In the genomic region with DNA sequence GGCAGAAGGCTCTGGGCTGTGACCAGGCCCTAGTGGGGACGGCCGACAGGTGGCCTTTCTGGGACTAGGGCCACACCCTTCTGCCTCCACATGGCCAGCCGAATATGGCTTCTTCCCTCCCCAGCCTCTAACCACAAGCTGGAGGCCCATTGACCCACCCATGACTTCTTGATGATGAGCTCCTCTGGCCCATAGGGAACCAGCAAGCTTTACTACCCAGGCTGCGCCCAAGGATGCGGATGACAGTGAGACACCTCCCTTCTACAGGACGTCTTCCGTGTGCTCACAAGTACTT, we compare ENCODE assay signal across 19 cellular contexts. TPM values are rescaled to one million over a fixed set of nuclear protein-coding genes. Genes with fewer than 3 reads are reported as not detected.
"Had no signal": no experiment of that assay in that cellular context is flagged by ENCODE, and none has a peak within 500 bp of the region (broad histone marks: within the 10 kb centered on the region; RNA-seq: fewer than 3 reads in every experiment).

No MANE protein-coding gene starts in this region.

- ATAC-seq: effector memory CD8-positive, alpha-beta T cell; heart right ventricle; left lobe of liver; naive thymus-derived CD8-positive, alpha-beta T cell had no signal

- H3K9me3 ChIP-seq: heart right ventricle, mucosa of descending colon, sigmoid colon had no signal

- H3K9me3 Mint-ChIP-seq: effector memory CD8-positive, alpha-beta T cell; naive thymus-derived CD8-positive, alpha-beta T cell had no signal

- H3K27ac Mint-ChIP-seq: naive thymus-derived CD8-positive, alpha-beta T cell had no signal

- H3K27me3 ChIP-seq: heart right ventricle, sigmoid colon had no signal

- DNase-seq: effector memory CD8-positive, alpha-beta T cell; foreskin melanocyte; heart right ventricle; hypothalamus; kidney glomerular epithelial cell; mammary epithelial cell; mucosa of descending colon; naive thymus-derived CD8-positive, alpha-beta T cell; posterior cingulate gyrus; sigmoid colon; small intestine; stimulated activated CD4-positive, alpha-beta T cell treated with anti-CD3 and anti-CD28 coated beads, Interleukin-12 subunit alpha, Interleukin-12 subunit beta, amount 100 ng/mL, for 4 hours; stimulated activated naive CD4-positive, alpha-beta T cell treated with Interleukin-2 at 50 U/mL for 16 hours; trophoblast cell had no signal

- H3K4me1 ChIP-seq: sigmoid colon had no signal

- H3K4me3 ChIP-seq: heart right ventricle, mucosa of descending colon, sigmoid colon had no signal

- H3K4me3 Mint-ChIP-seq: effector memory CD8-positive, alpha-beta T cell; naive thymus-derived CD8-positive, alpha-beta T cell had no signal

- H3K36me3 Mint-ChIP-seq: naive thymus-derived CD8-positive, alpha-beta T cell had no signal

- H3K27me3 Mint-ChIP-seq: naive thymus-derived CD8-positive, alpha-beta T cell had no signal

- H3K27ac ChIP-seq: heart right ventricle had no signal

RNA-seq across cellular contexts. Expression of a gene that starts 41.0 kb away (rescaled TPM):
- total RNA-seq: glomerular endothelial cell; left lobe of liver; mammary epithelial cell; naive thymus-derived CD8-positive, alpha-beta T cell; osteocyte; pulmonary artery endothelial cell had no signal
- polyA plus RNA-seq: mammary epithelial cell; naive thymus-derived CD8-positive, alpha-beta T cell; neural cell had no signal
